In genomic region chr20:58894652-58895051, GRCh38 we compare ENCODE assay signal across 10 cellular contexts. TPM values are rescaled to one million over a fixed set of nuclear protein-coding genes. Genes with fewer than 3 reads are reported as not detected.
DNase-seq lines count a peak whose midpoint lies in the region; ATAC-seq, FAIRE-seq and TF ChIP-seq lines count a peak whose summit lies in the region.
"Had no signal": no experiment of that assay in that cellular context is flagged by ENCODE, and none has a peak within 500 bp of the region (broad histone marks: within the 10 kb centered on the region; RNA-seq: fewer than 3 reads in every experiment).

No MANE protein-coding gene starts in this region.

- H3K9me3 ChIP-seq in HUES6 (ENCODE audit: control insufficient read depth, insufficient read depth, low read depth, low read length) (no peaks in the 10 kb centered on the region), K562 (replicated peaks; ENCODE audit: control insufficient read depth, insufficient read depth, low read depth, low read length) (no peaks in the 10 kb centered on the region)
- H3K9me3 ChIP-seq in naive thymus-derived CD4-positive, alpha-beta T cell (ENCODE audit: control insufficient read depth in 2 of 3, low read length in 3 of 3) = no peaks in the 10 kb centered on the region
- H3K9me3 ChIP-seq: stomach had no signal

- FAIRE-seq in K562 (lab: Jason Lieb, UNC) = no peak

- H3K4me3 Mint-ChIP-seq in naive thymus-derived CD4-positive, alpha-beta T cell = peak overlapping the region; percentile 45 to 98 (median 88)

- peaks cover 6% of the 10 kb centered on the region; the same call in 1 of the 2 replicates for H3K27me3 ChIP-seq in HUES6 (ENCODE audit: control insufficient read depth, insufficient read depth, low read length)
- no peaks in the 10 kb centered on the region for H3K27me3 ChIP-seq in K562 (ENCODE audit: control insufficient read depth in 2 of 2, insufficient read depth in 2 of 2, low read length in 2 of 2)
- H3K27me3 ChIP-seq in naive thymus-derived CD4-positive, alpha-beta T cell (ENCODE audit: control insufficient read depth in 2 of 2, insufficient read depth in 2 of 2, low read length in 2 of 2) = no peaks in the 10 kb centered on the region
- H3K27me3 ChIP-seq: stomach had no signal

- no peak for DNase-seq in AG10803 (ENCODE audit: low read depth)
- DNase-seq in K562 (ENCODE audit: extremely low read depth in 1 of 4, low spot score in 3 of 4) = no peak
- no peak for DNase-seq in naive thymus-derived CD4-positive, alpha-beta T cell
- DNase-seq in SHP77 (lab: John Stamatoyannopoulos, UW) = no peak
- DNase-seq in RPMI8226 = no peak
- DNase-seq: NCI-H510A treated with DMSO at 0.1 percent for 48 hours, stomach had no signal

- no peak for TF ChIP-seq RAD21 in K562 (CRISPR knock-in tag; conservative IDR thresholded peaks at IDR 0.05 in 1 of 2, IDR thresholded peaks at IDR 0.05 in 1 of 2)

- H3K36me3 Mint-ChIP-seq in naive thymus-derived CD4-positive, alpha-beta T cell = peaks cover 0 to 22% (median 4%) of the 10 kb centered on the region in 5 donors

- peak overlapping the region; percentile 22; the same call in 1 of the 2 replicates for H3K27ac ChIP-seq in HUES6 (ENCODE audit: low read depth, low read length)
- H3K27ac ChIP-seq in K562 (ENCODE audit: extremely low read depth, low read depth, low read length) = no peak overlapping the region
- H3K27ac ChIP-seq in naive thymus-derived CD4-positive, alpha-beta T cell (ENCODE audit: low read depth, low read length) = peak overlapping the region; percentile 96

- CTCF ChIA-PET in K562 (lab: Yijun Ruan, JAX; ENCODE audit: low intra/inter-chr PET ratio) = no interaction called here
- CTCF ChIA-PET in naive thymus-derived CD4-positive, alpha-beta T cell (lab: Charles Lee) = no interaction called here

- H3K9me3 Mint-ChIP-seq in naive thymus-derived CD4-positive, alpha-beta T cell = peaks cover 0 to 6% (median 0%) of the 10 kb centered on the region in 11 donors

- no peaks in the 10 kb centered on the region for H3K9me1 ChIP-seq in K562 (ENCODE audit: control insufficient read depth, insufficient read depth, low read length)

- in situ Hi-C loops in K562 (cut with MboI) = no loop called here

- ATAC-seq in K562 (no peak), HG02798 (IDR thresholded peaks at IDR 0.05; ENCODE audit: poor library complexity, unreplicated experiment) (no peak), HG03159 (IDR thresholded peaks at IDR 0.05; ENCODE audit: unreplicated experiment) (no peak)
- ATAC-seq in naive thymus-derived CD4-positive, alpha-beta T cell = no peak

- BruUV-seq in K562 (replicated peaks; lab: Mats Ljungman, UMichigan) = no TSS peak

- peaks cover 32% of the 10 kb centered on the region for H3K36me3 ChIP-seq in HUES6 (ENCODE audit: control insufficient read depth, insufficient read depth, low read length)
- H3K36me3 ChIP-seq in K562 (ENCODE audit: control insufficient read depth, insufficient read depth, low read length) = peaks cover 53% of the 10 kb centered on the region
- H3K36me3 ChIP-seq in naive thymus-derived CD4-positive, alpha-beta T cell (ENCODE audit: control insufficient read depth in 2 of 3, insufficient read depth in 3 of 3, low read length in 3 of 3) = peaks cover 0 to 23% (median 7%) of the 10 kb centered on the region in 3 experiments

- POLR2A ChIA-PET in K562 (lab: Yijun Ruan, JAX) = interaction anchor here (0.7 kb wide), 1 partner anchor 314 kb away, joined by 3 read pairs; no protein-coding TSS in a partner anchor
- POLR2A ChIA-PET in naive thymus-derived CD4-positive, alpha-beta T cell (lab: Charles Lee) = interaction anchor here (0.6 kb wide), 1 partner anchor 187 kb away, joined by 3 read pairs; no protein-coding TSS in a partner anchor

- H3K27me3 Mint-ChIP-seq in naive thymus-derived CD4-positive, alpha-beta T cell = peaks cover 0 to 3% (median 0%) of the 10 kb centered on the region in 5 donors

- H2AFZ ChIP-seq in K562 (ENCODE audit: low read depth, low read length) = no peak overlapping the region

- TF ChIP-seq CTCF in AG10803 (conservative IDR thresholded peaks at IDR 0.05; ENCODE audit: low read length) (no peak), K562 (IDR thresholded peaks at IDR 0.05 in 2 of 3, conservative IDR thresholded peaks at IDR 0.05 in 1 of 3; ENCODE audit: insufficient read depth in 2 of 3, low read depth in 1 of 3, low read length in 3 of 3) (no peak)

- peak overlapping the region; percentile 27 for H3K9ac ChIP-seq in HUES6 (ENCODE audit: low read length)
- peak overlapping the region in 1 of 2 experiments; percentile 83; a peak in 1 of 4 replicates for H3K9ac ChIP-seq in K562 (ENCODE audit: insufficient read depth in 1 of 2, low read depth in 2 of 2, low read length in 2 of 2)

- H3K4me1 ChIP-seq in HUES6 (ENCODE audit: control insufficient read depth, insufficient read depth, low read length) (peaks cover 65% of the 10 kb centered on the region), K562 (replicated peaks in 1 of 2; ENCODE audit: control insufficient read depth in 2 of 2, insufficient read depth in 2 of 2, low read length in 2 of 2) (peaks cover 13 to 17% of the 10 kb centered on the region in 2 experiments; a peak in 4 of 5 replicates)
- H3K4me1 ChIP-seq in naive thymus-derived CD4-positive, alpha-beta T cell (ENCODE audit: control insufficient read depth in 2 of 2, insufficient read depth in 2 of 2, low read length in 2 of 2) = peaks cover 32 to 44% of the 10 kb centered on the region in 2 donors

- H4K20me1 ChIP-seq in K562 (replicated peaks; ENCODE audit: control insufficient read depth, insufficient read depth, low read length) = no peaks in the 10 kb centered on the region; the same call in 1 of the 2 replicates

- H3K4me1 Mint-ChIP-seq in naive thymus-derived CD4-positive, alpha-beta T cell = peaks cover 53 to 73% (median 67%) of the 10 kb centered on the region in 7 donors

- peaks cover 81% of the 10 kb centered on the region for H3K79me2 ChIP-seq in K562 (ENCODE audit: control insufficient read depth, insufficient read depth, low read length)

- no peak for TF ChIP-seq POLR2A in K562 (conservative IDR thresholded peaks at IDR 0.05)

- H3K27ac Mint-ChIP-seq in naive thymus-derived CD4-positive, alpha-beta T cell = peak overlapping the region; percentile 70 to 97 (median 91)

- intact Hi-C loops in K562 (cut with micrococcal nuclease) = loop anchor here (5.0 kb wide), 2 partner anchors 88 to 138 kb away; partner anchors contain the start of genes ATP5F1E and NELFCD
- intact Hi-C loops in naive thymus-derived CD4-positive, alpha-beta T cell (cut with micrococcal nuclease) = loop anchor here (5.0 to 10.0 kb wide), 8 partner anchors 268 to 1497 kb away; partner anchors contain the start of genes ZNF831 (in 2 of the 2), PMEPA1 (in 1 of the 2), RAB22A (in 1 of the 2) and VAPB (in 1 of the 2)

- no peak overlapping the region for H3K4me2 ChIP-seq in K562 (ENCODE audit: insufficient read depth, low read length)

- H3K4me3 ChIP-seq in AG10803 (ENCODE audit: low read length) (peak overlapping the region; percentile 77), HUES6 (ENCODE audit: low read depth, low read length) (peak overlapping the region; percentile 92), K562 (no peak overlapping the region)
- H3K4me3 ChIP-seq in naive thymus-derived CD4-positive, alpha-beta T cell (ENCODE audit: low read length) = peak overlapping the region; percentile 1

- no peak for TF ChIP-seq EP300 in K562 (IDR thresholded peaks at IDR 0.05; ENCODE audit: low read length)

TF ChIP-seq in K562, 482 proteins besides CTCF, POLR2A, EP300 and RAD21 (continues in another document):
- TF ChIP-seq TAF9B (IDR thresholded peaks at IDR 0.05; ENCODE audit: partially characterized antibody) = peak; percentile 7

RNA-seq across cellular contexts. Expression of gene GNAS, which starts 42.1 kb away (rescaled TPM):
- 217 and 324 TPM in 2 replicates for total RNA-seq in K562 (2011; cell fraction: chromatin; rRNA removed; ENCODE audit: low replicate concordance)
- total RNA-seq in K562 (2011; cell fraction: nucleolus; rRNA removed) = 221 and 239 TPM in 2 replicates
- total RNA-seq in K562 (2011; cell fraction: nucleoplasm; rRNA removed) = 270 and 367 TPM in 2 replicates
- 266 and 294 TPM in 2 replicates for total RNA-seq in K562 (2014; rRNA removed)
- 212 and 224 TPM in 2 replicates for total RNA-seq in K562 (2014; rRNA removed; fragmentation: Illumina TruSeq; extraction: Trizol)
- total RNA-seq in K562 (2015; rRNA removed; fragmentation: Illumina TruSeq; extraction: Trizol) = 216 and 220 TPM in 2 replicates
- 422 and 439 TPM in 2 replicates for total RNA-seq in K562 (2021)
- polyA plus RNA-seq in K562 (2011; rRNA removed) = 321 and 329 TPM in 2 replicates
- polyA plus RNA-seq in K562 (2011; cell fraction: cytosol; rRNA removed) = 659 and 699 TPM in 2 replicates
- 480 and 564 TPM in 2 replicates for polyA plus RNA-seq in K562 (2011; cell fraction: nucleus; rRNA removed)
- polyA plus RNA-seq in K562 (2012) = 497 and 536 TPM in 2 replicates
- 648 and 649 TPM in 2 replicates for polyA plus RNA-seq in K562 (2014; fragmentation: Illumina TruSeq; extraction: Trizol)
- 100 to 1,000 TPM; 128 to 129 TPM for polyA plus RNA-seq in K562 (2014; fragmentation: Nextera tagmentation; extraction: Ambion mirVana)
- 343 and 398 TPM in 2 replicates for polyA plus RNA-seq in K562 (2014; rRNA removed)
- 360 and 482 TPM in 2 replicates for polyA minus RNA-seq in K562 (2011; rRNA and poly(A)+ RNA removed)
- 377 and 397 TPM in 2 replicates for polyA minus RNA-seq in K562 (2011; cell fraction: cytosol; rRNA and poly(A)+ RNA removed)
- 103 and 150 TPM in 2 replicates for polyA minus RNA-seq in K562 (2011; cell fraction: nucleus; rRNA and poly(A)+ RNA removed)
- total RNA-seq in naive thymus-derived CD4-positive, alpha-beta T cell = 100 to 1,000 TPM; 694 to 907 (median 775) TPM
- polyA plus RNA-seq in naive thymus-derived CD4-positive, alpha-beta T cell = 100 to 1,000 TPM; 147 to 221 TPM

RNA-seq across cellular contexts. Expression of gene GNAS-AS1, which starts 44.0 kb away (rescaled TPM):
- total RNA-seq in K562 (2011; cell fraction: chromatin; rRNA removed; ENCODE audit: low replicate concordance) = 0.42 and 1.3 TPM in 2 replicates
- 0.50 and 0.79 TPM in 2 replicates for total RNA-seq in K562 (2011; cell fraction: nucleolus; rRNA removed)
- total RNA-seq in K562 (2011; cell fraction: nucleoplasm; rRNA removed) = 0.92 and 1.1 TPM in 2 replicates
- 0.73 and 2.5 TPM in 2 replicates for total RNA-seq in K562 (2014; rRNA removed)
- 0.25 and 0.45 TPM in 2 replicates for total RNA-seq in K562 (2014; rRNA removed; fragmentation: Illumina TruSeq; extraction: Trizol)
- 0.64 and 0.69 TPM in 2 replicates for total RNA-seq in K562 (2015; rRNA removed; fragmentation: Illumina TruSeq; extraction: Trizol)
- 1.2 and 1.3 TPM in 2 replicates for total RNA-seq in K562 (2021)
- 0.07 TPM in 2 replicates for polyA plus RNA-seq in K562 (2011; rRNA removed)
- polyA plus RNA-seq in K562 (2011; cell fraction: cytosol; rRNA removed) = not detected in 2 replicates
- 0.22 and 0.37 TPM in 2 replicates for polyA plus RNA-seq in K562 (2011; cell fraction: nucleus; rRNA removed)
- polyA plus RNA-seq in K562 (2012) = 0.91 and 1.0 TPM in 2 replicates
- polyA plus RNA-seq in K562 (2014; fragmentation: Illumina TruSeq; extraction: Trizol) = 0.21 and 0.90 TPM in 2 replicates
- under 1 TPM; 0.04 to 0.14 TPM for polyA plus RNA-seq in K562 (2014; fragmentation: Nextera tagmentation; extraction: Ambion mirVana)
- polyA plus RNA-seq in K562 (2014; rRNA removed) = 1.0 and 1.8 TPM in 2 replicates
- polyA minus RNA-seq in K562 (2011; rRNA and poly(A)+ RNA removed) = not detected in 2 replicates
- not detected in 2 replicates for polyA minus RNA-seq in K562 (2011; cell fraction: cytosol; rRNA and poly(A)+ RNA removed)
- polyA minus RNA-seq in K562 (2011; cell fraction: nucleus; rRNA and poly(A)+ RNA removed) = not detected in 2 replicates
- total RNA-seq in naive thymus-derived CD4-positive, alpha-beta T cell = 1 to 10 TPM in 3 of 5 experiments, under 1 TPM in 2; 0.13 to 2.0 (median 1.5) TPM
- polyA plus RNA-seq in naive thymus-derived CD4-positive, alpha-beta T cell = not detected
